Comparison of ENCODE assay signal across 1 cellular context in genomic region chr5:139299477-139299876, GRCh38.
TF ChIP-seq lines count a peak whose summit lies in the region.

No MANE protein-coding gene starts in this region.

TF ChIP-seq in WTC11, 78 proteins besides CTCF, POLR2A, EP300 and RAD21 (continued from another document):
- TF ChIP-seq ZNF671 (CRISPR knock-in tag; IDR thresholded peaks at IDR 0.05) = no peak
- TF ChIP-seq KAT7 (CRISPR knock-in tag; IDR thresholded peaks at IDR 0.05; ENCODE audit: borderline replicate concordance) = no peak
- no peak for TF ChIP-seq E2F1 (CRISPR knock-in tag; IDR thresholded peaks at IDR 0.05)
- TF ChIP-seq CREB1 (CRISPR knock-in tag; IDR thresholded peaks at IDR 0.05) = no peak
- no peak for TF ChIP-seq ZNF396 (CRISPR knock-in tag; IDR thresholded peaks at IDR 0.05; ENCODE audit: borderline replicate concordance)
- TF ChIP-seq ZBTB21 (CRISPR knock-in tag; IDR thresholded peaks at IDR 0.05; ENCODE audit: borderline replicate concordance) = no peak
- no peak for TF ChIP-seq TCF7 (CRISPR knock-in tag; IDR thresholded peaks at IDR 0.05; ENCODE audit: low read depth)
- TF ChIP-seq HMGA2 (CRISPR knock-in tag; IDR thresholded peaks at IDR 0.05) = no peak
- TF ChIP-seq ATF2 (CRISPR knock-in tag; IDR thresholded peaks at IDR 0.05; ENCODE audit: borderline replicate concordance, low read depth) = no peak
- no peak for TF ChIP-seq IRF2 (CRISPR knock-in tag; IDR thresholded peaks at IDR 0.05; ENCODE audit: borderline replicate concordance, low read depth)
- no peak for TF ChIP-seq NFE2L1 (CRISPR knock-in tag; IDR thresholded peaks at IDR 0.05)
- no peak for TF ChIP-seq MYBL2 (CRISPR knock-in tag; IDR thresholded peaks at IDR 0.05)
